Comparison of ENCODE assay signal across 23 cellular contexts in genomic region chr7:29593458-29593857, GRCh38. TPM values are rescaled to one million over a fixed set of nuclear protein-coding genes. Genes with fewer than 3 reads are reported as not detected.
"Had no signal": no experiment of that assay in that cellular context is flagged by ENCODE, and none has a peak within 500 bp of the region (broad histone marks: within the 10 kb centered on the region; RNA-seq: fewer than 3 reads in every experiment).

No MANE protein-coding gene starts in this region.

- H3K4me3 ChIP-seq: esophagus squamous epithelium, gastroesophageal sphincter, lower lobe of right lung, sigmoid colon, uterus had no signal

- H3K36me3 ChIP-seq: esophagus squamous epithelium, gastroesophageal sphincter, lower lobe of right lung, sigmoid colon, uterus had no signal

- H3K4me1 ChIP-seq: esophagus squamous epithelium, gastroesophageal sphincter, lower lobe of right lung, sigmoid colon, uterus had no signal

- H3K27me3 ChIP-seq: esophagus squamous epithelium, gastroesophageal sphincter, sigmoid colon, uterus had no signal

- H3K27ac ChIP-seq: esophagus squamous epithelium, gastroesophageal sphincter, lower lobe of right lung, sigmoid colon, uterus had no signal

- H3K9me3 ChIP-seq: esophagus squamous epithelium, gastroesophageal sphincter, lower lobe of right lung, sigmoid colon, uterus had no signal

- ATAC-seq: activated CD8-positive, alpha-beta T cell treated with anti-CD3 and anti-CD28 coated beads, Interleukin-2, amount 10 ng/mL, durations not matched to agents 7 days and 5 days; activated naive CD4-positive, alpha-beta T cell treated with anti-CD3 and anti-CD28 coated beads, Interleukin-2, amount 50 U/mL, for 72 hours; activated T-helper 17 cell treated with anti-CD3 and anti-CD28 coated beads, Interleukin-2, amount 50 U/mL, for 72 hours; gastroesophageal sphincter; lower lobe of right lung; naive thymus-derived CD4-positive, alpha-beta T cell; stimulated activated naive B cell treated with anti-CD40 and anti-IgM and Interleukin-4, amounts not matched to agents 10 μg/mL and 1 μg/mL and 100 μg/mL, for 72 hours had no signal

- DNase-seq: activated CD4-positive, alpha-beta T cell treated with anti-CD3 and anti-CD28 coated beads for 1 hour; activated CD4-positive, alpha-beta T cell treated with anti-CD3 and anti-CD28 coated beads, Interleukin-2, amount 50 U/mL, for 1 hour; activated CD8-positive, alpha-beta T cell treated with anti-CD3 and anti-CD28 coated beads, Interleukin-2, amount 10 ng/mL, durations not matched to agents 7 days and 5 days; activated T-cell treated with anti-CD3 and anti-CD28 coated beads, Interleukin-2, amount 50 U/mL, for 1 hour; aorta; cortex of kidney; endodermal cell; esophagus squamous epithelium; head of caudate nucleus; lower lobe of right lung; naive thymus-derived CD4-positive, alpha-beta T cell; occipital lobe; posterior cingulate gyrus; retina; sigmoid colon; stimulated activated CD4-positive, alpha-beta T cell treated with anti-CD3 and anti-CD28 coated beads, Interleukin-2, amount 100 ng/mL, for 48 hours; stimulated activated CD8-positive, alpha-beta memory T cell treated with anti-CD3 and anti-CD28 coated beads, Interleukin-4, amount 100 ng/mL, for 48 hours; stimulated activated naive B cell treated with anti-CD40 and anti-IgM and Interleukin-4, amounts not matched to agents 10 μg/mL and 1 μg/mL and 100 μg/mL, for 72 hours; uterus had no signal

RNA-seq across cellular contexts. Expression of gene PRR15, which starts 29.8 kb away (rescaled TPM):
- total RNA-seq: activated CD8-positive, alpha-beta T cell treated with anti-CD3 and anti-CD28 coated beads, Interleukin-2, amount 10 ng/mL, durations not matched to agents 7 days and 5 days; activated naive CD4-positive, alpha-beta T cell treated with anti-CD3 and anti-CD28 coated beads, Interleukin-2, amount 50 U/mL, for 72 hours; activated T-helper 17 cell treated with anti-CD3 and anti-CD28 coated beads, Interleukin-2, amount 50 U/mL, for 72 hours; naive thymus-derived CD4-positive, alpha-beta T cell; neural crest cell; occipital lobe had no signal
- polyA plus RNA-seq: naive thymus-derived CD4-positive, alpha-beta T cell had no signal
